ENCODE assay signal across 17 cellular contexts in genomic region chr10:96672491-96673175, GRCh38. TPM values are rescaled to one million over a fixed set of nuclear protein-coding genes. Genes with fewer than 3 reads are reported as not detected.
DNase-seq lines count a peak whose midpoint lies in the region; ATAC-seq, FAIRE-seq and TF ChIP-seq lines count a peak whose summit lies in the region.
"Had no signal": no experiment of that assay in that cellular context is flagged by ENCODE, and none has a peak within 500 bp of the region (broad histone marks: within the 10 kb centered on the region; RNA-seq: fewer than 3 reads in every experiment).

No MANE protein-coding gene starts in this region.

- DNase-seq in A549 (ENCODE audit: low read depth in 1 of 2, low spot score in 1 of 2), result no peak
- DNase-seq in hepatocyte (ENCODE audit: low spot score), result no peak
- DNase-seq in NCI-H2029 (lab: John Stamatoyannopoulos, UW), result no peak
- DNase-seq in DMS153 (lab: John Stamatoyannopoulos, UW), result no peak
- no peak for DNase-seq in ascending aorta (ENCODE audit: low spot score in 2 of 2)
- DNase-seq: activated naive CD8-positive, alpha-beta T cell treated with anti-CD3 and anti-CD28 coated beads, Interleukin-2, amount 10 ng/mL, durations not matched to agents 7 days and 5 days; cerebellar nuclear complex; NCI-H146; NCI-H510A treated with DMSO at 0.1 percent for 48 hours; stimulated activated CD8-positive, alpha-beta memory T cell treated with anti-CD3 and anti-CD28 coated beads, Interleukin-4, amount 100 ng/mL, for 48 hours had no signal

- CTCF ChIA-PET in A549 (lab: Yijun Ruan, JAX), result interaction anchor here (1.1 to 1.4 kb wide), 5 partner anchors 9 to 45 kb away, joined by 3 read pairs; no protein-coding TSS in a partner anchor

- peaks cover 48 to 77% (median 64%) of the 10 kb centered on the region in 3 donors for H3K4me1 Mint-ChIP-seq in IgD-negative memory B cell

- no peak for TF ChIP-seq CTCF in A549 (IDR thresholded peaks at IDR 0.05)
- no peak for TF ChIP-seq CTCF in hepatocyte (IDR thresholded peaks at IDR 0.05; ENCODE audit: poor library complexity)
- TF ChIP-seq CTCF in neutrophil (IDR thresholded peaks at IDR 0.05), result no peak
- no peak for TF ChIP-seq CTCF in ascending aorta (IDR thresholded peaks at IDR 0.05)

- H3K9me3 Mint-ChIP-seq in IgD-negative memory B cell, result no peaks in the 10 kb centered on the region
- H3K9me3 Mint-ChIP-seq: activated naive CD8-positive, alpha-beta T cell treated with anti-CD3 and anti-CD28 coated beads, Interleukin-2, amount 10 ng/mL, durations not matched to agents 7 days and 5 days had no signal

- H3K9me2 ChIP-seq in hepatocyte (replicated peaks; ENCODE audit: insufficient read depth), result no peaks in the 10 kb centered on the region

- H3K4me3 Mint-ChIP-seq in IgD-negative memory B cell, result peak overlapping the region; percentile 70 to 94 (median 80)

- intact Hi-C loops in ascending aorta (cut with DNase I), result no loop called here

- FAIRE-seq in A549 (lab: Jason Lieb, UNC), result no peak
- FAIRE-seq: endothelial cell of umbilical vein had no signal

- no peaks in the 10 kb centered on the region for H4K20me1 ChIP-seq in hepatocyte (ENCODE audit: insufficient read depth, poor library complexity, severe bottlenecking)

- H3K4me2 ChIP-seq in A549 (no peak overlapping the region), hepatocyte (peak overlapping the region; percentile 63)

- H3K27me3 ChIP-seq in hepatocyte, result no peaks in the 10 kb centered on the region
- H3K27me3 ChIP-seq in neutrophil, result no peaks in the 10 kb centered on the region
- H3K27me3 ChIP-seq in ascending aorta, result no peaks in the 10 kb centered on the region
- H3K27me3 ChIP-seq: vagina had no signal

- no peak overlapping the region for H3K4me3 ChIP-seq in A549
- no peak overlapping the region for H3K4me3 ChIP-seq in hepatocyte
- peak overlapping the region; percentile 55 to 63 for H3K4me3 ChIP-seq in neutrophil (ENCODE audit: low read depth in 1 of 2, low read length in 1 of 2)
- no peak overlapping the region for H3K4me3 ChIP-seq in ascending aorta
- H3K4me3 ChIP-seq: HAP-1 had no signal

- H3K4me1 ChIP-seq in A549, result peaks cover 30% of the 10 kb centered on the region
- peaks cover 47% of the 10 kb centered on the region for H3K4me1 ChIP-seq in hepatocyte (ENCODE audit: insufficient read depth)
- H3K4me1 ChIP-seq in neutrophil (ENCODE audit: control insufficient read depth in 1 of 2, insufficient read depth in 1 of 2, low read depth in 1 of 2, low read length in 1 of 2), result peaks cover 83 to 87% of the 10 kb centered on the region in 2 experiments
- H3K4me1 ChIP-seq in ascending aorta, result no peaks in the 10 kb centered on the region
- H3K4me1 ChIP-seq: vagina had no signal

- no peaks in the 10 kb centered on the region for H3K79me2 ChIP-seq in hepatocyte

- no peaks in the 10 kb centered on the region for H3K9me3 ChIP-seq in A549
- no peaks in the 10 kb centered on the region for H3K9me3 ChIP-seq in hepatocyte (ENCODE audit: low read depth)
- H3K9me3 ChIP-seq in neutrophil, result no peaks in the 10 kb centered on the region
- H3K9me3 ChIP-seq in ascending aorta, result no peaks in the 10 kb centered on the region
- H3K9me3 ChIP-seq: HAP-1, vagina had no signal

- H3K36me3 ChIP-seq in hepatocyte (replicated peaks; ENCODE audit: insufficient read depth, low read depth) (no peaks in the 10 kb centered on the region), neutrophil (peaks cover 4% of the 10 kb centered on the region), ascending aorta (no peaks in the 10 kb centered on the region)
- H3K36me3 ChIP-seq: HAP-1, vagina had no signal

- POLR2A ChIA-PET in A549 (lab: Yijun Ruan, JAX), result no interaction called here

- no peak for TF ChIP-seq RAD21 in A549 (conservative IDR thresholded peaks at IDR 0.05 in 1 of 2, IDR thresholded peaks at IDR 0.05 in 1 of 2)

- peaks cover 11% of the 10 kb centered on the region for H3K36me3 Mint-ChIP-seq in IgD-negative memory B cell
- H3K36me3 Mint-ChIP-seq: activated naive CD8-positive, alpha-beta T cell treated with anti-CD3 and anti-CD28 coated beads, Interleukin-2, amount 10 ng/mL, durations not matched to agents 7 days and 5 days had no signal

- no peak for TF ChIP-seq EP300 in A549 (IDR thresholded peaks at IDR 0.05)

- no peak overlapping the region; a peak in 2 of 6 replicates for H3K27ac ChIP-seq in A549
- H3K27ac ChIP-seq in hepatocyte, result peak overlapping the region; percentile 70
- H3K27ac ChIP-seq in neutrophil, result peak overlapping the region; percentile 95
- no peak overlapping the region for H3K27ac ChIP-seq in ascending aorta

- H3K27me3 Mint-ChIP-seq in IgD-negative memory B cell, result no peaks in the 10 kb centered on the region
- H3K27me3 Mint-ChIP-seq: activated naive CD8-positive, alpha-beta T cell treated with anti-CD3 and anti-CD28 coated beads, Interleukin-2, amount 10 ng/mL, durations not matched to agents 7 days and 5 days had no signal

- no peak overlapping the region for H2AFZ ChIP-seq in hepatocyte

- TF ChIP-seq POLR2A in A549 (IDR thresholded peaks at IDR 0.05; ENCODE audit: low read length), result no peak

- ATAC-seq in A549, result no peak
- no peak for ATAC-seq in GM21786 (IDR thresholded peaks at IDR 0.05; ENCODE audit: unreplicated experiment)

- WGBS in A549 (ENCODE audit: missing lambda C conversion rate), result 82% methylated on average over 4 of the region's 4 CpGs
- 73% methylated on average over 4 of the region's 4 CpGs for WGBS in hepatocyte (ENCODE audit: low lambda C conversion rate, missing lambda C conversion rate)

- peak overlapping the region; percentile 91 to 98 (median 97) for H3K27ac Mint-ChIP-seq in IgD-negative memory B cell

TF ChIP-seq in A549, 52 proteins besides CTCF, POLR2A, EP300 and RAD21:
- TF ChIP-seq RCOR1 (IDR thresholded peaks at IDR 0.05; ENCODE audit: low read depth, low read length), result no peak
- TF ChIP-seq KDM1A (IDR thresholded peaks at IDR 0.05; ENCODE audit: low read depth), result 0 out of 2 replicates have a peak, but pooled peaks have one; percentile 15
TF ChIP-seq in A549: peak in this region for 1.

RNA-seq across cellular contexts. Expression of gene PIK3AP1, which starts 47.7 kb away (rescaled TPM):
- polyA plus RNA-seq in A549 (2011; rRNA removed), result 3.0 and 3.2 TPM in 2 replicates
- 0.50 and 0.60 TPM in 2 replicates for polyA plus RNA-seq in A549 (2012; cell fraction: cytosol; rRNA removed)
- polyA plus RNA-seq in A549 (2012; cell fraction: nucleus; rRNA removed), result 0.36 and 0.51 TPM in 2 replicates
- polyA plus RNA-seq in A549 (2017; fragmentation: RNase III; extraction: RNeasy Plus Mini Kit Qiagen cat#74134 plus additional on column Dnase treatment), result 1.1 to 1.9 TPM (median 1.6 TPM) in 3 replicates
- 3.2 and 6.5 TPM in 2 replicates for polyA minus RNA-seq in A549 (2011; rRNA and poly(A)+ RNA removed)
- 174 TPM for polyA plus RNA-seq in IgD-negative memory B cell
- 6.5 and 8.4 TPM in 2 replicates for total RNA-seq in hepatocyte
- polyA plus RNA-seq in hepatocyte, result 2.5 and 4.7 TPM in 2 replicates
- total RNA-seq in ascending aorta, result 5.9 TPM
- total RNA-seq: endothelial cell of umbilical vein, RPMI7951 had no signal

Comparison
In these comparisons a context has a peak if more than half of its experiments do, and no peak if none do; other contexts are left out.
1. H3K27ac ChIP-seq: peak in hepatocyte (single experiment) and neutrophil (single experiment); none in A549 (0 of 2) and ascending aorta (0 of 2).
2. H3K4me3 ChIP-seq: peak in neutrophil (2 of 2); none in A549 (single experiment), hepatocyte (single experiment) and ascending aorta (0 of 2).
3. RNA of gene PIK3AP1, which starts 47.7 kb away (polyA plus RNA-seq): 174 TPM in IgD-negative memory B cell (single experiment); 0.36 to 3.2 TPM in A549 and 2.5 to 4.7 TPM in hepatocyte; every median in the first group is over 10 times any median in the second.